ENCODE assay signal across 21 cellular contexts in genomic region chr20:47089151-47089550, GRCh38.
DNase-seq lines count a peak whose midpoint lies in the region; ATAC-seq, FAIRE-seq and TF ChIP-seq lines count a peak whose summit lies in the region.
"Had no signal": no experiment of that assay in that cellular context is flagged by ENCODE, and none has a peak within 500 bp of the region (broad histone marks: within the 10 kb centered on the region; RNA-seq: fewer than 3 reads in every experiment).

No MANE protein-coding gene starts in this region.

- ATAC-seq in HepG2 (peak; percentile 32; the same call in 1 of the 3 replicates), right lobe of liver (no peak)
- ATAC-seq: A549; CD8-positive, alpha-beta T cell had no signal

- peaks cover 3% of the 10 kb centered on the region for H3K27me3 Mint-ChIP-seq in nephron progenitor cell (ENCODE audit: low read depth, poor library complexity)

- peaks cover 16% of the 10 kb centered on the region for H3K4me1 Mint-ChIP-seq in nephron progenitor cell
- H3K4me1 Mint-ChIP-seq: B cell had no signal

- no TSS peak for BruUV-seq in HepG2 (replicated peaks; lab: Mats Ljungman, UMichigan)

- H3K36me3 ChIP-seq in HepG2 (replicated peaks in 1 of 2; ENCODE audit: control insufficient read depth in 1 of 2, insufficient read depth in 2 of 2, low read length in 2 of 2) (no peaks in the 10 kb centered on the region), right lobe of liver (no peaks in the 10 kb centered on the region), right atrium auricular region (no peaks in the 10 kb centered on the region)
- H3K36me3 ChIP-seq: BLaER1 treated with 17β-estradiol and CSF1 and Interleukin-3, amounts not matched to agents 10 nM and 100 nM had no signal

- FAIRE-seq in HepG2 (lab: Jason Lieb, UNC) = no peak
- FAIRE-seq: A549, D721Med, G401.6, GM12891, GM19239 had no signal

- no peak overlapping the region for H2AFZ ChIP-seq in HepG2 (ENCODE audit: low read length)

- TF ChIP-seq CTCF in HepG2 (CRISPR knock-in tag; IDR thresholded peaks at IDR 0.05) = no peak
- TF ChIP-seq CTCF in right lobe of liver (IDR thresholded peaks at IDR 0.05) = no peak
- no peak for TF ChIP-seq CTCF in nephron progenitor cell (IDR thresholded peaks at IDR 0.05)
- no peak for TF ChIP-seq CTCF in right atrium auricular region (IDR thresholded peaks at IDR 0.05)

- POLR2A ChIA-PET in HepG2 (lab: Yijun Ruan, JAX) = no interaction called here

- no peak overlapping the region for H3K4me3 Mint-ChIP-seq in nephron progenitor cell
- H3K4me3 Mint-ChIP-seq: B cell; CD4-positive, alpha-beta T cell; CD8-positive, alpha-beta T cell had no signal

- DNase-seq in HepG2 (ENCODE audit: low spot score) (no peak), right lobe of liver (no peak), nephron progenitor cell (no peak), right atrium auricular region (ENCODE audit: low spot score) (no peak), NCI-H2029 treated with DMSO at 0.1 percent for 48 hours (lab: John Stamatoyannopoulos, UW) (no peak)
- DNase-seq: AML-193; Caco-2; Calu3; CD4-positive, alpha-beta T cell; CD8-positive, alpha-beta T cell; DMS79 treated with DMSO at 0.1 percent for 48 hours; GF-D8 had no signal

- WGBS in HepG2 (ENCODE audit: low lambda C conversion rate) = 28% methylated on average over 15 of the region's 15 CpGs
- WGBS in right lobe of liver (ENCODE audit: insufficient coverage, low coverage, low lambda C conversion rate, missing lambda C conversion rate) = 71% methylated on average over 6 of the region's 15 CpGs

- no peaks in the 10 kb centered on the region for H3K79me2 ChIP-seq in HepG2 (ENCODE audit: insufficient read depth, low read length)

- intact Hi-C loops in HepG2 (cut with micrococcal nuclease; ENCODE audit: unreplicated experiment) (no loop called here), right lobe of liver (cut with DNase I) (no loop called here)

- TF ChIP-seq POLR2A in HepG2 (IDR thresholded peaks at IDR 0.05; ENCODE audit: insufficient read depth in 1 of 2, low read depth in 2 of 2, low read length in 2 of 2) (no peak), right lobe of liver (IDR thresholded peaks at IDR 0.05) (no peak)

- H3K27ac ChIP-seq in HepG2 (ENCODE audit: extremely low read length, insufficient read depth, low read length) (no peak overlapping the region), right lobe of liver (no peak overlapping the region), right atrium auricular region (no peak overlapping the region)
- H3K27ac ChIP-seq: 22Rv1; A549; BLaER1 treated with 17β-estradiol and CSF1 and Interleukin-3, amounts not matched to agents 10 nM and 100 nM; C4-2B had no signal

- no peak for TF ChIP-seq EP300 in HepG2 (IDR thresholded peaks at IDR 0.05; ENCODE audit: low read depth in 2 of 2, low read length in 2 of 2)
- TF ChIP-seq EP300 in HepG2 (CRISPR knock-in tag; IDR thresholded peaks at IDR 0.05; ENCODE audit: borderline replicate concordance) = no peak

- no peak for TF ChIP-seq RAD21 in HepG2 (CRISPR knock-in tag; IDR thresholded peaks at IDR 0.05)

- in situ Hi-C loops in HepG2 (cut with HindIII; ENCODE audit: extremely low pct_ligation_motif_present, low pct_unique_long_range_greater_than_20kb) = no loop called here

- peaks cover 10% of the 10 kb centered on the region for H3K36me3 Mint-ChIP-seq in nephron progenitor cell (ENCODE audit: low read depth)
- H3K36me3 Mint-ChIP-seq: CD8-positive, alpha-beta T cell had no signal

- H4K20me1 ChIP-seq in HepG2 (ENCODE audit: insufficient read depth, low read length) = no peaks in the 10 kb centered on the region
- H4K20me1 ChIP-seq: BLaER1 treated with 17β-estradiol and CSF1 and Interleukin-3, amounts not matched to agents 10 nM and 100 nM had no signal

- H3K4me1 ChIP-seq in HepG2 (ENCODE audit: insufficient read depth, low read length) (no peaks in the 10 kb centered on the region), right lobe of liver (no peaks in the 10 kb centered on the region), right atrium auricular region (no peaks in the 10 kb centered on the region)
- H3K4me1 ChIP-seq: A549, Caco-2 had no signal

- H3K27ac Mint-ChIP-seq in nephron progenitor cell = peak overlapping the region; percentile 12
- H3K27ac Mint-ChIP-seq: B cell; CD4-positive, alpha-beta T cell; CD8-positive, alpha-beta T cell had no signal

- H3K9me3 ChIP-seq in HepG2 (ENCODE audit: low read length) (no peaks in the 10 kb centered on the region), right lobe of liver (no peaks in the 10 kb centered on the region), right atrium auricular region (no peaks in the 10 kb centered on the region)
- H3K9me3 ChIP-seq: A549, Caco-2 had no signal

- H3K9me3 Mint-ChIP-seq in nephron progenitor cell = peaks cover 11% of the 10 kb centered on the region
- H3K9me3 Mint-ChIP-seq: CD4-positive, alpha-beta T cell; CD8-positive, alpha-beta T cell had no signal

- H3K4me2 ChIP-seq in HepG2 (ENCODE audit: low read depth, low read length) = no peak overlapping the region
- H3K4me2 ChIP-seq: A549; BLaER1 treated with 17β-estradiol and CSF1 and Interleukin-3, amounts not matched to agents 10 nM and 100 nM had no signal

- CTCF ChIA-PET in HepG2 (lab: Yijun Ruan, JAX; ENCODE audit: low intra/inter-chr PET ratio, low total read pairs) = no interaction called here

- no peak overlapping the region for H3K9ac ChIP-seq in HepG2 (ENCODE audit: insufficient read depth, low read depth, low read length)
- H3K9ac ChIP-seq: BLaER1 treated with 17β-estradiol and CSF1 and Interleukin-3, amounts not matched to agents 10 nM and 100 nM had no signal

- no peak overlapping the region for H3K4me3 ChIP-seq in HepG2 (replicated peaks in 1 of 3; ENCODE audit: insufficient read depth in 1 of 3, low read depth in 2 of 3, low read length in 3 of 3)
- H3K4me3 ChIP-seq in right lobe of liver = no peak overlapping the region
- no peak overlapping the region for H3K4me3 ChIP-seq in right atrium auricular region
- H3K4me3 ChIP-seq: A549; BLaER1 treated with 17β-estradiol and CSF1 and Interleukin-3, amounts not matched to agents 10 nM and 100 nM had no signal

- H3K27me3 ChIP-seq in HepG2 (ENCODE audit: control insufficient read depth in 1 of 2, insufficient read depth in 2 of 2, low read length in 2 of 2) = peaks cover 11 to 54% of the 10 kb centered on the region in 2 experiments; a peak in 4 of 5 replicates
- no peaks in the 10 kb centered on the region for H3K27me3 ChIP-seq in right lobe of liver
- H3K27me3 ChIP-seq in right atrium auricular region = no peaks in the 10 kb centered on the region
- H3K27me3 ChIP-seq: BLaER1 treated with 17β-estradiol and CSF1 and Interleukin-3, amounts not matched to agents 10 nM and 100 nM had no signal

TF ChIP-seq in HepG2, 621 proteins besides CTCF, POLR2A, EP300 and RAD21:
- TF ChIP-seq ZNF557 (CRISPR knock-in tag; IDR thresholded peaks at IDR 0.05) (no peak), SP4 (CRISPR knock-in tag; IDR thresholded peaks at IDR 0.05) (no peak), MBNL3 (CRISPR knock-in tag; conservative IDR thresholded peaks at IDR 0.05) (no peak), FOXA1 (IDR thresholded peaks at IDR 0.05) (no peak), FOXA1 (CRISPR knock-in tag; IDR thresholded peaks at IDR 0.05) (no peak), ZNF816 (CRISPR knock-in tag; IDR thresholded peaks at IDR 0.05; ENCODE audit: borderline replicate concordance) (no peak), ZNF766 (CRISPR knock-in tag; IDR thresholded peaks at IDR 0.05; ENCODE audit: borderline replicate concordance) (no peak), IKZF5 (CRISPR knock-in tag; IDR thresholded peaks at IDR 0.05) (no peak), ESRRA (CRISPR knock-in tag; IDR thresholded peaks at IDR 0.05; ENCODE audit: low read depth) (no peak), RBAK (CRISPR knock-in tag; IDR thresholded peaks at IDR 0.05) (no peak), NR0B2 (CRISPR knock-in tag; IDR thresholded peaks at IDR 0.05) (no peak), ZNF891 (CRISPR knock-in tag; IDR thresholded peaks at IDR 0.05) (no peak), ZNF207 (IDR thresholded peaks at IDR 0.05; ENCODE audit: borderline replicate concordance) (no peak)
